ENCODE assay signal across 23 cellular contexts in the genomic region with DNA sequence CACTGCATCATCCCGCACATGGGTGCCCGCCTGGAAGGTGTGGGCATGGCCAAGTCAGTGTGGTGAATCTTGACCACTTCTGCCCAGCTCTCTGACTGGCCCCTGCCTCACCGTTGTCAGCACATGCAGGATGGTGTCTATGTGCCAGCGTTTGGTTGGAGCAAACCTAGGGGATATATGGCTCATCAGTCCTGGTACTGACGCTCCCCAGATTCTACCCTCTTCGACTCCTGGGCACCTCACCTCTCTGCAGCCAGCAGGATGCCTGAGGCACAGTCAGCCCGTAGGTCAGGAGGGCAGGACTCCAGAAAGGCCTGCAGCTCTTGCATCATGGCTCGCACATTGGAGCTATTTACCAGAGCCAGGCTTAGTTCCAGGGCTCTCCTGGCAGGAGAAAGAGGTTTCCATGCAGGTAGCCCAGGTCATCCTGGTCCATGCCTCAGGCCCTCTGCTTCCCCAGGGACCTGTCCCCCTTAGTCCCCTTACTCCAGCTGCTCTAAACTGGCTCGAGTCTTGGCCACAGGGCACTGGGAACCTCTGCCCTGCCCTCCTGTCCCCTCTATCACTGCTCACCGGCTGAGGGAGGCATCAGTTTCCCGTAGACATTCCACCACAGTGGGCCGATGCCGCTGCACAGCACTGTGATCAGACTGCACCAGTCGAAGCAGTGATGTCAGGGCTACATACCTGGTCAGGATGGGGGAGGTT. TPM values are rescaled to one million over a fixed set of nuclear protein-coding genes. Genes with fewer than 3 reads are reported as not detected.
DNase-seq lines count a peak whose midpoint lies in the region; ATAC-seq and TF ChIP-seq lines count a peak whose summit lies in the region.
"Had no signal": no experiment of that assay in that cellular context is flagged by ENCODE, and none has a peak within 500 bp of the region (broad histone marks: within the 10 kb centered on the region; RNA-seq: fewer than 3 reads in every experiment).

No MANE protein-coding gene starts in this region.

- H3K9me3 Mint-ChIP-seq in activated T-cell treated with anti-CD3 and anti-CD28 coated beads, Interleukin-2, amount 50 U/mL, for 24 hours, result no peaks in the 10 kb centered on the region
- H3K9me3 Mint-ChIP-seq in activated T-cell treated with anti-CD3 and anti-CD28 coated beads, Interleukin-2, amount 50 U/mL, for 4 hours, result no peaks in the 10 kb centered on the region
- no peaks in the 10 kb centered on the region for H3K9me3 Mint-ChIP-seq in neural crest cell
- H3K9me3 Mint-ChIP-seq: activated B cell treated with CpG ODN at 0.5 μM for 24 hours; activated naive CD8-positive, alpha-beta T cell treated with anti-CD3 and anti-CD28 coated beads, Interleukin-2, amount 50 U/mL, for 24 hours; activated T-helper 2 cell treated with anti-CD3 and anti-CD28 coated beads, Interferon-gamma antibody, Interleukin-2, Interleukin-4, amounts not matched to agents 10 μg/mL and 5 μg/mL and 100 μg/mL, durations not matched to agents 14 hours and 24 hours and 36 hours; mesothelial cell of epicardium; stimulated activated memory B cell treated with anti-CD40 and anti-IgM and Interleukin-4, amounts not matched to agents 10 μg/mL and 1 μg/mL and 100 μg/mL, for 72 hours had no signal

- no peaks in the 10 kb centered on the region for H3K27me3 Mint-ChIP-seq in activated T-cell treated with anti-CD3 and anti-CD28 coated beads, Interleukin-2, amount 50 U/mL, for 24 hours
- H3K27me3 Mint-ChIP-seq in activated T-cell treated with anti-CD3 and anti-CD28 coated beads, Interleukin-2, amount 50 U/mL, for 4 hours (ENCODE audit: low read depth), result no peaks in the 10 kb centered on the region
- H3K27me3 Mint-ChIP-seq in neural crest cell (ENCODE audit: low read depth), result peaks cover 10% of the 10 kb centered on the region
- H3K27me3 Mint-ChIP-seq: activated B cell treated with CpG ODN at 0.5 μM for 24 hours; activated naive CD8-positive, alpha-beta T cell treated with anti-CD3 and anti-CD28 coated beads, Interleukin-2, amount 50 U/mL, for 24 hours; stimulated activated memory B cell treated with anti-CD40 and anti-IgM and Interleukin-4, amounts not matched to agents 10 μg/mL and 1 μg/mL and 100 μg/mL, for 72 hours had no signal

- ATAC-seq in activated T-cell treated with anti-CD3 and anti-CD28 coated beads, Interleukin-2, amount 50 U/mL, for 4 hours, result no peak
- ATAC-seq: activated naive CD8-positive, alpha-beta T cell treated with anti-CD3 and anti-CD28 coated beads, Interleukin-2, amount 50 U/mL, for 24 hours; PC-3; stimulated activated memory B cell treated with anti-CD40 and anti-IgM and Interleukin-4, amounts not matched to agents 10 μg/mL and 1 μg/mL and 100 μg/mL, for 72 hours had no signal

- in situ Hi-C loops in HAP-1 (cut with MboI; ENCODE audit: low sequenced_read_pairs), result loop anchor here (5.0 kb wide), 1 partner anchor 81 kb away; no protein-coding TSS in a partner anchor

- H3K4me3 Mint-ChIP-seq in activated T-cell treated with anti-CD3 and anti-CD28 coated beads, Interleukin-2, amount 50 U/mL, for 24 hours, result no peak overlapping the region
- no peak overlapping the region for H3K4me3 Mint-ChIP-seq in activated T-cell treated with anti-CD3 and anti-CD28 coated beads, Interleukin-2, amount 50 U/mL, for 4 hours
- H3K4me3 Mint-ChIP-seq in neural crest cell, result peak overlapping the region; percentile 68
- H3K4me3 Mint-ChIP-seq: activated B cell treated with CpG ODN at 0.5 μM for 24 hours; activated naive CD8-positive, alpha-beta T cell treated with anti-CD3 and anti-CD28 coated beads, Interleukin-2, amount 50 U/mL, for 24 hours; mesothelial cell of epicardium; stimulated activated memory B cell treated with anti-CD40 and anti-IgM and Interleukin-4, amounts not matched to agents 10 μg/mL and 1 μg/mL and 100 μg/mL, for 72 hours had no signal

- H3K27ac ChIP-seq in cingulate gyrus (ENCODE audit: low read depth, low read length), result peak overlapping the region; percentile 67
- H3K27ac ChIP-seq: cardiac muscle cell, right atrium auricular region, tibial artery had no signal

- H3K27me3 ChIP-seq in HAP-1 (ENCODE audit: low read depth), result no peaks in the 10 kb centered on the region
- H3K27me3 ChIP-seq: cardiac muscle cell, esophagus muscularis mucosa, MG63, right atrium auricular region had no signal

- no peak for TF ChIP-seq CTCF in neural crest cell (conservative IDR thresholded peaks at IDR 0.05)

- H3K36me3 ChIP-seq in HAP-1 (replicated peaks), result peaks cover 47% of the 10 kb centered on the region
- H3K36me3 ChIP-seq: MG63 had no signal

- no peaks in the 10 kb centered on the region for H3K9me3 ChIP-seq in HAP-1
- H3K9me3 ChIP-seq: esophagus muscularis mucosa, MG63, right atrium auricular region, tibial artery had no signal

- H3K27ac Mint-ChIP-seq in activated T-cell treated with anti-CD3 and anti-CD28 coated beads, Interleukin-2, amount 50 U/mL, for 24 hours, result peak overlapping the region; percentile 76
- no peak overlapping the region for H3K27ac Mint-ChIP-seq in neural crest cell (ENCODE audit: unreplicated experiment)
- H3K27ac Mint-ChIP-seq: activated B cell treated with CpG ODN at 0.5 μM for 24 hours; activated T-helper 2 cell treated with anti-CD3 and anti-CD28 coated beads, Interferon-gamma antibody, Interleukin-2, Interleukin-4, amounts not matched to agents 10 μg/mL and 5 μg/mL and 100 μg/mL, durations not matched to agents 14 hours and 24 hours and 36 hours; mesothelial cell of epicardium; stimulated activated memory B cell treated with anti-CD40 and anti-IgM and Interleukin-4, amounts not matched to agents 10 μg/mL and 1 μg/mL and 100 μg/mL, for 72 hours had no signal

- no peak overlapping the region for H3K4me3 ChIP-seq in HAP-1
- H3K4me3 ChIP-seq: cardiac muscle cell, esophagus muscularis mucosa, MG63, right atrium auricular region, tibial artery had no signal

- DNase-seq in activated T-cell treated with anti-CD3 and anti-CD28 coated beads, Interleukin-2, amount 50 U/mL, for 24 hours, result no peak
- DNase-seq in activated T-cell treated with anti-CD3 and anti-CD28 coated beads, Interleukin-2, amount 50 U/mL, for 4 hours, result no peak
- DNase-seq in neural crest cell (ENCODE audit: low read depth, low spot score) (no peak), anterior cingulate cortex (lab: John Stamatoyannopoulos, UW) (no peak), CD1c-positive myeloid dendritic cell (ENCODE audit: extremely low spot score) (no peak), HAP-1 (ENCODE audit: low spot score in 2 of 2) (no peak)
- DNase-seq in activated naive CD4-positive, alpha-beta T cell treated with anti-CD3 and anti-CD28 coated beads, Interleukin-2, amount 50 U/mL, for 16 hours, result no peak
- DNase-seq: activated CD8-positive, alpha-beta memory T cell treated with anti-CD3 and anti-CD28 coated beads for 24 hours; MG63; occipital lobe; tibial artery had no signal

- H3K4me1 Mint-ChIP-seq in activated T-cell treated with anti-CD3 and anti-CD28 coated beads, Interleukin-2, amount 50 U/mL, for 24 hours (ENCODE audit: low read depth), result peaks cover 40% of the 10 kb centered on the region
- peaks cover 30% of the 10 kb centered on the region for H3K4me1 Mint-ChIP-seq in activated T-cell treated with anti-CD3 and anti-CD28 coated beads, Interleukin-2, amount 50 U/mL, for 4 hours (ENCODE audit: low read depth)
- H3K4me1 Mint-ChIP-seq in neural crest cell, result peaks cover 28% of the 10 kb centered on the region

- H3K36me3 Mint-ChIP-seq in activated T-cell treated with anti-CD3 and anti-CD28 coated beads, Interleukin-2, amount 50 U/mL, for 24 hours (ENCODE audit: low read depth), result peaks cover 90% of the 10 kb centered on the region
- peaks cover 31% of the 10 kb centered on the region for H3K36me3 Mint-ChIP-seq in activated T-cell treated with anti-CD3 and anti-CD28 coated beads, Interleukin-2, amount 50 U/mL, for 4 hours (ENCODE audit: insufficient read depth)
- H3K36me3 Mint-ChIP-seq in neural crest cell (ENCODE audit: low read depth), result no peaks in the 10 kb centered on the region

- H3K4me1 ChIP-seq in HAP-1, result peaks cover 14% of the 10 kb centered on the region

RNA-seq across cellular contexts. Expression of a gene that starts 4.0 kb away (rescaled TPM):
- 100 to 1,000 TPM in 2 of 3 donors, 10 to 100 TPM in 1; 86.9 to 113 (median 108) TPM for total RNA-seq in activated T-cell treated with anti-CD3 and anti-CD28 coated beads, Interleukin-2, amount 50 U/mL, for 4 hours
- total RNA-seq in neural crest cell, result 42.3 and 53.2 TPM in 2 replicates

RNA-seq across cellular contexts. Expression of a gene that starts 7.6 kb away (rescaled TPM):
- 10 to 100 TPM; 17.1 to 18.8 (median 17.6) TPM for total RNA-seq in activated T-cell treated with anti-CD3 and anti-CD28 coated beads, Interleukin-2, amount 50 U/mL, for 4 hours
- 19.4 and 19.6 TPM in 2 replicates for total RNA-seq in neural crest cell

RNA-seq across cellular contexts. Expression of a gene that starts 12.1 kb away (rescaled TPM):
- total RNA-seq in activated T-cell treated with anti-CD3 and anti-CD28 coated beads, Interleukin-2, amount 50 U/mL, for 4 hours, result 1 to 10 TPM in 2 of 3 donors, under 1 TPM in 1; 0.58 to 1.1 (median 1.1) TPM
- 9.9 and 11.0 TPM in 2 replicates for total RNA-seq in neural crest cell
- total RNA-seq: SK-MEL-5 had no signal

RNA-seq across cellular contexts. Expression of a gene that starts 15.0 kb away (rescaled TPM):
- total RNA-seq in activated T-cell treated with anti-CD3 and anti-CD28 coated beads, Interleukin-2, amount 50 U/mL, for 4 hours, result under 1 TPM; 0.11 to 0.27 (median 0.13) TPM
- 1.3 and 1.4 TPM in 2 replicates for total RNA-seq in neural crest cell
- total RNA-seq: A172, PC-3, SK-MEL-5 had no signal
